Comparison of ENCODE assay signal across 8 cellular contexts in genomic region chr2:59173325-59173724, GRCh38.
"Had no signal": no experiment of that assay in that cellular context is flagged by ENCODE, and none has a peak within 500 bp of the region (broad histone marks: within the 10 kb centered on the region; RNA-seq: fewer than 3 reads in every experiment).

No MANE protein-coding gene starts in this region.

- DNase-seq: GDM1, GF-D8 had no signal

- FAIRE-seq: G401.6, GM12878, GM12891, GM12892, GM18507, GM19239 had no signal

- H3K4me3 ChIP-seq: GM12878 had no signal

- ATAC-seq: GM12878 had no signal
